ENCODE assay signal across 1 cellular context in genomic region chr10:133397938-133398337, GRCh38.
TF ChIP-seq lines count a peak whose summit lies in the region.

No MANE protein-coding gene starts in this region.

TF ChIP-seq in IMR-90, 13 proteins besides CTCF, POLR2A, EP300 and RAD21:
- TF ChIP-seq RFX5 (IDR thresholded peaks at IDR 0.05; ENCODE audit: low read depth, low read length) (no peak), CEBPB (IDR thresholded peaks at IDR 0.05; ENCODE audit: low read depth, low read length) (no peak), USF2 (IDR thresholded peaks at IDR 0.05; ENCODE audit: low read depth, low read length) (no peak), SMC3 (IDR thresholded peaks at IDR 0.05; ENCODE audit: low read depth, low read length) (no peak), MAFK (IDR thresholded peaks at IDR 0.05; ENCODE audit: low read depth, low read length) (no peak), CHD1 (IDR thresholded peaks at IDR 0.05; ENCODE audit: low read depth, low read length) (no peak), MXI1 (IDR thresholded peaks at IDR 0.05; ENCODE audit: borderline replicate concordance, low read depth, low read length) (no peak), ELK1 (IDR thresholded peaks at IDR 0.05; ENCODE audit: borderline replicate concordance, low read depth, low read length) (no peak), FOS (IDR thresholded peaks at IDR 0.05; ENCODE audit: low read depth, low read length) (no peak)
